ENCODE assay signal across 16 cellular contexts in genomic region chr3:12938258-12938711, GRCh38.
DNase-seq lines count a peak whose midpoint lies in the region; ATAC-seq and TF ChIP-seq lines count a peak whose summit lies in the region.
"Had no signal": no experiment of that assay in that cellular context is flagged by ENCODE, and none has a peak within 500 bp of the region (broad histone marks: within the 10 kb centered on the region; RNA-seq: fewer than 3 reads in every experiment).

No MANE protein-coding gene starts in this region.

- peak; percentile 30 for ATAC-seq in thoracic aorta (ENCODE audit: insufficient number of reproducible peaks, low FRiP score, low read depth)
- ATAC-seq in HG03571 (IDR thresholded peaks at IDR 0.05; ENCODE audit: unreplicated experiment), result no peak
- ATAC-seq in HG03280 (IDR thresholded peaks at IDR 0.05; ENCODE audit: unreplicated experiment), result no peak
- ATAC-seq: pancreas had no signal

- H3K36me3 Mint-ChIP-seq in nephron progenitor cell (ENCODE audit: low read depth) (peaks cover 5% of the 10 kb centered on the region), endothelial cell (ENCODE audit: low read depth, unreplicated experiment) (peaks cover 17% of the 10 kb centered on the region)

- H3K36me3 ChIP-seq in thoracic aorta, result peaks cover 26% of the 10 kb centered on the region

- no peak overlapping the region for H3K4me3 Mint-ChIP-seq in nephron progenitor cell
- H3K4me3 Mint-ChIP-seq in endothelial cell (ENCODE audit: unreplicated experiment), result no peak overlapping the region
- H3K4me3 Mint-ChIP-seq: H9; T-helper 2 cell treated with Interferon-gamma antibody and Interleukin-4, amounts not matched to agents 5 μg/mL and 100 μg/mL, for 36 hours had no signal

- H3K9me3 Mint-ChIP-seq in nephron progenitor cell (no peaks in the 10 kb centered on the region), endothelial cell (ENCODE audit: unreplicated experiment) (no peaks in the 10 kb centered on the region)
- H3K9me3 Mint-ChIP-seq: H9; T-helper 2 cell treated with Interferon-gamma antibody and Interleukin-4, amounts not matched to agents 5 μg/mL and 100 μg/mL, for 36 hours had no signal

- H3K27me3 ChIP-seq in thoracic aorta (replicated peaks; ENCODE audit: insufficient read depth), result no peaks in the 10 kb centered on the region
- H3K27me3 ChIP-seq: pancreas had no signal

- no peaks in the 10 kb centered on the region for H3K9me3 ChIP-seq in thoracic aorta
- H3K9me3 ChIP-seq: pancreas had no signal

- H3K4me1 ChIP-seq in thoracic aorta (ENCODE audit: control insufficient read depth in 1 of 2, low read depth in 2 of 2), result peaks cover 41 to 83% of the 10 kb centered on the region in 2 donors

- TF ChIP-seq CTCF in fibroblast of the aortic adventitia (IDR thresholded peaks at IDR 0.05; ENCODE audit: insufficient read depth, low read length) (no peak), nephron progenitor cell (IDR thresholded peaks at IDR 0.05) (no peak), thoracic aorta (IDR thresholded peaks at IDR 0.05) (no peak), endothelial cell (IDR thresholded peaks at IDR 0.05; ENCODE audit: unreplicated experiment) (no peak)

- peak overlapping the region; percentile 76 to 86 for H3K27ac ChIP-seq in thoracic aorta
- H3K27ac ChIP-seq: pancreas had no signal

- intact Hi-C loops in head of caudate nucleus (cut with DNase I), result no loop called here

- H3K4me1 Mint-ChIP-seq in nephron progenitor cell (peaks cover 9% of the 10 kb centered on the region), endothelial cell (ENCODE audit: unreplicated experiment) (no peaks in the 10 kb centered on the region)
- H3K4me1 Mint-ChIP-seq: H9 had no signal

- no peaks in the 10 kb centered on the region for H3K27me3 Mint-ChIP-seq in nephron progenitor cell (ENCODE audit: low read depth, poor library complexity)
- peaks cover 12% of the 10 kb centered on the region for H3K27me3 Mint-ChIP-seq in endothelial cell (ENCODE audit: unreplicated experiment)

- H3K27ac Mint-ChIP-seq in nephron progenitor cell (peak overlapping the region; percentile 85), endothelial cell (ENCODE audit: unreplicated experiment) (no peak overlapping the region)
- H3K27ac Mint-ChIP-seq: T-helper 2 cell treated with Interferon-gamma antibody and Interleukin-4, amounts not matched to agents 5 μg/mL and 100 μg/mL, for 36 hours had no signal

- DNase-seq in astrocyte of the hippocampus (ENCODE audit: low read depth, low spot score), result peak; percentile 55
- DNase-seq in fibroblast of the aortic adventitia (ENCODE audit: low read depth), result peak; percentile 73
- no peak for DNase-seq in nephron progenitor cell
- DNase-seq in thoracic aorta (ENCODE audit: low spot score), result peak; percentile 55
- no peak for DNase-seq in endothelial cell (ENCODE audit: low spot score)
- DNase-seq in head of caudate nucleus, result no peak
- DNase-seq: activated CD4-positive, alpha-beta T cell treated with anti-CD3 and anti-CD28 coated beads for 48 hours; activated T-cell treated with anti-CD3 and anti-CD28 coated beads, Interleukin-2, amount 50 U/mL, for 48 hours; COR-L47; H9; NCI-H187 treated with DMSO at 0.1 percent for 48 hours; NCI-H748 treated with DMSO at 0.1 percent for 48 hours; pancreas had no signal

- no peak overlapping the region for H3K4me3 ChIP-seq in fibroblast of the aortic adventitia (ENCODE audit: low read depth, low read length)
- peak overlapping the region; percentile 20 for H3K4me3 ChIP-seq in thoracic aorta
- H3K4me3 ChIP-seq: pancreas had no signal

Comparison
In these comparisons a context has a peak if more than half of its experiments do, and no peak if none do; other contexts are left out.
1. DNase-seq: peak in astrocyte of the hippocampus (single experiment), fibroblast of the aortic adventitia (single experiment) and thoracic aorta (single experiment); none in nephron progenitor cell (single experiment), endothelial cell (single experiment) and head of caudate nucleus (0 of 42).